ENCODE assay signal across 12 cellular contexts in the genomic region with DNA sequence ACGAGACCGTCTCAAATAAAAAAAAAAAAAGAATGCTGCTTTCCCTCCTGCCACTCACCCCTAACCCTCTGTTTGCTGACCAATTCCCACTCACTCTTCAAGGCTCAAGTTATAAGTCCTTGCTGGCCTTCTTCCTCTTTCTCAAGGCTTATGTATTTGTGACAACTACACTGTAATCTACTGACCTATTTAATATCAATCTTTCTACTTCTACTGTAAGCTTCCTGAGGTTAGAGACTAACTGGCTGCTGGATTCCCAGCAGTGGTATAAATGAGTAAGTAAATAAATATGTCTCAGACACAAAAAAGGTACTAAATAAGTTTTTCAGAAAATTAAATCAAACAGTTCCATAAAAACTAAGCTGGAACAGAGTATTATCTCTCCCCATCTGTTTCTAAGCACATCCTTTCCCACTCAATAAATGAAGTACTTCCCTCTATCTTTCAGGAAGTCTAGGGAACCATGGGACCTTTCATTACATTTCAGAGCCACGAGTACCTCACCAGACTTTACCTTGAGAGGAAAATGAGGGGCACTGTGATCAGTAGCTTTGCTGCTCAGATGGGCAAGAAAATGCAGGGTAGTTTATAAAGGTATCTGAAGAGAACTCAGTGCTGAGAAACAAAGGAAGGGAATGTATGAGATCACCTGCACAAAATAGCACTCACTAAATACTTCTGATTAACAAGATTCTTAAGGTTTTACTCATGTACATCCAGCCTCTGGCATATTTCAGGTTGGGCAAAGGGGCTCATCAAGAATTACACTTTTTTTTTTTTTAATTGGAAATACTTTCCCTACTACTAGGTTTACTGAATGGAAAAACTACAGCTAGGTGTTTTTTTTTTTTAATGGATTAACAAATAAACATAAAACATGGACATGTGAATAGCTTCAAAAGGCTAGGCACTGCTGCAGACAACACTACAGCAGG. TPM values are rescaled to one million over a fixed set of nuclear protein-coding genes. Genes with fewer than 3 reads are reported as not detected.
DNase-seq lines count a peak whose midpoint lies in the region; TF ChIP-seq lines count a peak whose summit lies in the region.
"Had no signal": no experiment of that assay in that cellular context is flagged by ENCODE, and none has a peak within 500 bp of the region (broad histone marks: within the 10 kb centered on the region; RNA-seq: fewer than 3 reads in every experiment).

No MANE protein-coding gene starts in this region.

- no peak overlapping the region for H3K4me3 Mint-ChIP-seq in chondrocyte (ENCODE audit: unreplicated experiment)
- H3K4me3 Mint-ChIP-seq in nephron = no peak overlapping the region
- H3K4me3 Mint-ChIP-seq: brain, naive B cell had no signal

- TF ChIP-seq CTCF in chondrocyte (IDR thresholded peaks at IDR 0.05) (no peak), nephron (IDR thresholded peaks at IDR 0.05; ENCODE audit: unreplicated experiment in 3 of 3) (no peak), dorsolateral prefrontal cortex (IDR thresholded peaks at IDR 0.05 in 54 of 56, conservative IDR thresholded peaks at IDR 0.05 in 2 of 56; ENCODE audit: low read depth in 1 of 56, partially characterized antibody in 56 of 56) (no peak), ascending aorta (IDR thresholded peaks at IDR 0.05) (no peak)

- no peaks in the 10 kb centered on the region for H3K9me3 ChIP-seq in ascending aorta
- H3K9me3 ChIP-seq: gastroesophageal sphincter had no signal

- peak overlapping the region in 6 of 59 donors; percentile 1 to 35 (median 6) for H3K27ac ChIP-seq in dorsolateral prefrontal cortex
- no peak overlapping the region for H3K27ac ChIP-seq in ascending aorta

- intact Hi-C loops in dorsolateral prefrontal cortex (cut with DNase I) = no loop called here
- intact Hi-C loops in ascending aorta (cut with DNase I) = no loop called here

- H3K9me3 Mint-ChIP-seq in chondrocyte (ENCODE audit: low read depth) (no peaks in the 10 kb centered on the region), nephron (no peaks in the 10 kb centered on the region)
- H3K9me3 Mint-ChIP-seq: brain, naive B cell had no signal

- H3K4me3 ChIP-seq in dorsolateral prefrontal cortex (no peak overlapping the region), ascending aorta (no peak overlapping the region)
- H3K4me3 ChIP-seq: gastroesophageal sphincter had no signal

- in situ Hi-C loops in G401 (cut with HindIII; ENCODE audit: low sequenced_read_pairs) = no loop called here

- DNase-seq in G401 (ENCODE audit: low spot score) (peak; percentile 7), OCI-M1 (lab: John Stamatoyannopoulos, UW) (peak; percentile 60), chondrocyte (ENCODE audit: low spot score) (no peak), dorsolateral prefrontal cortex (no peak), putamen (ENCODE audit: low spot score) (no peak), ascending aorta (ENCODE audit: low spot score in 2 of 2) (no peak)
- no peak for DNase-seq in stimulated activated CD4-positive, alpha-beta T cell treated with anti-CD3 and anti-CD28 coated beads, Interleukin-4, amount 100 ng/mL, for 1 hour
- DNase-seq: naive B cell, NCI-H187 treated with DMSO at 0.1 percent for 48 hours had no signal

- H3K27me3 ChIP-seq in dorsolateral prefrontal cortex (no peaks in the 10 kb centered on the region), ascending aorta (no peaks in the 10 kb centered on the region)
- H3K27me3 ChIP-seq: gastroesophageal sphincter had no signal

- H3K27ac Mint-ChIP-seq in chondrocyte (ENCODE audit: unreplicated experiment) = peak overlapping the region; percentile 95
- H3K27ac Mint-ChIP-seq in nephron = peak overlapping the region in 2 of 3 experiments; percentile 8 to 25

- H3K4me1 ChIP-seq in ascending aorta = peaks cover 0 to 5% of the 10 kb centered on the region in 2 donors

- H3K27me3 Mint-ChIP-seq in chondrocyte (ENCODE audit: low read depth) (no peaks in the 10 kb centered on the region), nephron (ENCODE audit: low read depth) (no peaks in the 10 kb centered on the region)
- H3K27me3 Mint-ChIP-seq: brain, naive B cell had no signal

- H3K36me3 Mint-ChIP-seq in chondrocyte (ENCODE audit: low read depth) (peaks cover 2% of the 10 kb centered on the region), nephron (ENCODE audit: low read depth) (no peaks in the 10 kb centered on the region)

- H3K4me1 Mint-ChIP-seq in chondrocyte (ENCODE audit: low read depth) (peaks cover 13% of the 10 kb centered on the region), nephron (peaks cover 9% of the 10 kb centered on the region)

- H3K36me3 ChIP-seq in ascending aorta = no peaks in the 10 kb centered on the region

RNA-seq across cellular contexts. Expression of a gene that starts 10.8 kb away (rescaled TPM):
- total RNA-seq in G401 (2014; rRNA removed; shearing (Covaris generic)) = 4.5 and 6.4 TPM in 2 replicates
- total RNA-seq in chondrocyte (14.1 to 24.0 TPM (median 14.3 TPM) in 3 replicates), dorsolateral prefrontal cortex (10 to 100 TPM; 36.2 to 84.3 (median 50.8) TPM), ascending aorta (7.9 TPM)

RNA-seq across cellular contexts. Expression of a gene that starts 22.2 kb away (rescaled TPM):
- total RNA-seq in G401 (2014; rRNA removed; shearing (Covaris generic)) = 0.06 and 0.07 TPM in 2 replicates
- 0.23 to 0.63 TPM (median 0.37 TPM) in 3 replicates for total RNA-seq in chondrocyte
- total RNA-seq in dorsolateral prefrontal cortex = 1 to 10 TPM in 118 of 120 experiments, under 1 TPM in 2; 0.87 to 9.0 (median 3.5) TPM
- 1.1 TPM for total RNA-seq in ascending aorta

Comparison
In these comparisons a context has a peak if more than half of its experiments do, and no peak if none do; other contexts are left out.
1. DNase-seq: peak in G401 (single experiment) and OCI-M1 (single experiment); none in chondrocyte (single experiment), stimulated activated CD4-positive, alpha-beta T cell treated with anti-CD3 and anti-CD28 coated beads, Interleukin-4, amount 100 ng/mL, for 1 hour (single experiment), dorsolateral prefrontal cortex (0 of 10), putamen (single experiment) and ascending aorta (0 of 2).